Comparison of ENCODE assay signal across 1 cellular context in the genomic region with DNA sequence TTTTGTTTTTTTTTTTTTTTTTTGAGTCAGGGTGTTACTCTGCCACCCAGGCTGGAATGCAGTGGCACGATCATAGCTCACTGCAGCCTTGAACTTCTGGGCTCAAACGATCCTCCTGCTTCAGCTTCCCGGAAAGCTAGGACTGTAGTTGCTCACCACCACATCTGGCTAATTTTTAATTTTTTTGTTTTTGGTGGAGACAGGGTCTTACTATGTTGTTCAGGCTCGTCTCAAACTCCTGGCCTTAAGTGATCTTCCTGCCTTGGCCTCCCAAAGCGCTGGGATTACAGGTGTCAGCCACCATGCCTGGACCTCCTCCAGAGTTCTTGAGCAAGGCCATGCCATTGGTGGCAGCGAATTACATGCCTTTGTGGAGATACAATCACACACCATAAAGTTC.
TF ChIP-seq lines count a peak whose summit lies in the region.

No MANE protein-coding gene starts in this region.

TF ChIP-seq in HepG2, 621 proteins besides CTCF, POLR2A, EP300 and RAD21 (continued from another document and continues in another):
- TF ChIP-seq ZNF235 (CRISPR knock-in tag; IDR thresholded peaks at IDR 0.05; ENCODE audit: borderline replicate concordance) (no peak), ZNF326 (CRISPR knock-in tag; IDR thresholded peaks at IDR 0.05; ENCODE audit: borderline replicate concordance) (no peak), MNT (IDR thresholded peaks at IDR 0.05) (no peak), ZFP62 (CRISPR knock-in tag; IDR thresholded peaks at IDR 0.05) (no peak), ZNF749 (CRISPR knock-in tag; IDR thresholded peaks at IDR 0.05; ENCODE audit: borderline replicate concordance) (no peak), CAMTA2 (CRISPR knock-in tag; IDR thresholded peaks at IDR 0.05; ENCODE audit: borderline replicate concordance) (no peak), HIC2 (CRISPR knock-in tag; IDR thresholded peaks at IDR 0.05; ENCODE audit: low read depth) (peak; percentile 47; the same call in 1 of the 2 replicates), ZNF572 (CRISPR knock-in tag; IDR thresholded peaks at IDR 0.05) (no peak), TAF15 (IDR thresholded peaks at IDR 0.05; ENCODE audit: low read depth, low read length, poor library complexity, severe bottlenecking) (no peak), RXRA (CRISPR knock-in tag; IDR thresholded peaks at IDR 0.05) (peak; percentile 34; the same call in 1 of the 2 replicates), ZFP90 (CRISPR knock-in tag; IDR thresholded peaks at IDR 0.05; ENCODE audit: borderline replicate concordance) (no peak), ZNF468 (CRISPR knock-in tag; IDR thresholded peaks at IDR 0.05) (no peak), BRCA1 (CRISPR knock-in tag; IDR thresholded peaks at IDR 0.05) (no peak), MLXIP (CRISPR knock-in tag; IDR thresholded peaks at IDR 0.05; ENCODE audit: borderline replicate concordance) (no peak), LCORL (IDR thresholded peaks at IDR 0.05) (no peak), LCORL (CRISPR knock-in tag; IDR thresholded peaks at IDR 0.05) (no peak), SP140L (CRISPR knock-in tag; IDR thresholded peaks at IDR 0.05; ENCODE audit: borderline replicate concordance) (no peak), ATF7-NPFF (CRISPR knock-in tag; IDR thresholded peaks at IDR 0.05; ENCODE audit: low read depth) (no peak), ZNF337 (CRISPR knock-in tag; IDR thresholded peaks at IDR 0.05; ENCODE audit: borderline replicate concordance, low read depth) (no peak), THAP7 (CRISPR knock-in tag; IDR thresholded peaks at IDR 0.05) (no peak), ZNF775 (CRISPR knock-in tag; IDR thresholded peaks at IDR 0.05; ENCODE audit: borderline replicate concordance) (no peak), THAP11 (CRISPR knock-in tag; IDR thresholded peaks at IDR 0.05) (no peak), ZBTB21 (CRISPR knock-in tag; IDR thresholded peaks at IDR 0.05) (no peak), ZNF136 (CRISPR knock-in tag; IDR thresholded peaks at IDR 0.05; ENCODE audit: low read depth) (no peak), RFXANK (CRISPR knock-in tag; IDR thresholded peaks at IDR 0.05) (no peak), YY1 (IDR thresholded peaks at IDR 0.05; ENCODE audit: insufficient read depth, insufficient replicate concordance, low read depth, low read length) (no peak), RBFOX2 (IDR thresholded peaks at IDR 0.05; ENCODE audit: low read depth, low read length) (no peak), NR2F6 (IDR thresholded peaks at IDR 0.05) (no peak), NR2F6 (CRISPR knock-in tag; IDR thresholded peaks at IDR 0.05) (no peak), ZNF784 (CRISPR knock-in tag; IDR thresholded peaks at IDR 0.05; ENCODE audit: borderline replicate concordance) (no peak), NCOA2 (CRISPR knock-in tag; IDR thresholded peaks at IDR 0.05) (peak; percentile 53; the same call in 1 of the 2 replicates), ZFP41 (CRISPR knock-in tag; IDR thresholded peaks at IDR 0.05; ENCODE audit: borderline replicate concordance) (no peak), MXI1 (IDR thresholded peaks at IDR 0.05; ENCODE audit: borderline replicate concordance, low read depth, low read length) (no peak), SRSF1 (optimal IDR thresholded peaks at IDR 0.05; ENCODE audit: low read depth, low read length) (no peak), PHF5A (CRISPR knock-in tag; IDR thresholded peaks at IDR 0.05; ENCODE audit: low read depth, unreplicated experiment) (no peak), SETDB1 (CRISPR knock-in tag; IDR thresholded peaks at IDR 0.05; ENCODE audit: borderline replicate concordance) (no peak), PAX8 (CRISPR knock-in tag; IDR thresholded peaks at IDR 0.05; ENCODE audit: borderline replicate concordance) (no peak), MED1 (CRISPR knock-in tag; IDR thresholded peaks at IDR 0.05) (peak; percentile 39; the same call in 1 of the 2 replicates)
- TF ChIP-seq, protein P1, sequence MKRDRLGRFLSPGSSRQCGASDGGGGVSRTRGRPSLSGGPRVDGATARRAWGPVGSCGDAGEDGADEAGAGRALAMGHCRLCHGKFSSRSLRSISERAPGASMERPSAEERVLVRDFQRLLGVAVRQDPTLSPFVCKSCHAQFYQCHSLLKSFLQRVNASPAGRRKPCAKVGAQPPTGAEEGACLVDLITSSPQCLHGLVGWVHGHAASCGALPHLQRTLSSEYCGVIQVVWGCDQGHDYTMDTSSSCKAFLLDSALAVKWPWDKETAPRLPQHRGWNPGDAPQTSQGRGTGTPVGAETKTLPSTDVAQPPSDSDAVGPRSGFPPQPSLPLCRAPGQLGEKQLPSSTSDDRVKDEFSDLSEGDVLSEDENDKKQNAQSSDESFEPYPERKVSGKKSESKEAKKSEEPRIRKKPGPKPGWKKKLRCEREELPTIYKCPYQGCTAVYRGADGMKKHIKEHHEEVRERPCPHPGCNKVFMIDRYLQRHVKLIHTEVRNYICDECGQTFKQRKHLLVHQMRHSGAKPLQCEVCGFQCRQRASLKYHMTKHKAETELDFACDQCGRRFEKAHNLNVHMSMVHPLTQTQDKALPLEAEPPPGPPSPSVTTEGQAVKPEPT (CRISPR knock-in tag; IDR thresholded peaks at IDR 0.05; ENCODE audit: low read depth) = no peak
- TF ChIP-seq, protein P2, sequence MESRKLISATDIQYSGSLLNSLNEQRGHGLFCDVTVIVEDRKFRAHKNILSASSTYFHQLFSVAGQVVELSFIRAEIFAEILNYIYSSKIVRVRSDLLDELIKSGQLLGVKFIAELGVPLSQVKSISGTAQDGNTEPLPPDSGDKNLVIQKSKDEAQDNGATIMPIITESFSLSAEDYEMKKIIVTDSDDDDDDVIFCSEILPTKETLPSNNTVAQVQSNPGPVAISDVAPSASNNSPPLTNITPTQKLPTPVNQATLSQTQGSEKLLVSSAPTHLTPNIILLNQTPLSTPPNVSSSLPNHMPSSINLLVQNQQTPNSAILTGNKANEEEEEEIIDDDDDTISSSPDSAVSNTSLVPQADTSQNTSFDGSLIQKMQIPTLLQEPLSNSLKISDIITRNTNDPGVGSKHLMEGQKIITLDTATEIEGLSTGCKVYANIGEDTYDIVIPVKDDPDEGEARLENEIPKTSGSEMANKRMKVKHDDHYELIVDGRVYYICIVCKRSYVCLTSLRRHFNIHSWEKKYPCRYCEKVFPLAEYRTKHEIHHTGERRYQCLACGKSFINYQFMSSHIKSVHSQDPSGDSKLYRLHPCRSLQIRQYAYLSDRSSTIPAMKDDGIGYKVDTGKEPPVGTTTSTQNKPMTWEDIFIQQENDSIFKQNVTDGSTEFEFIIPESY (CRISPR knock-in tag; IDR thresholded peaks at IDR 0.05) = no peak
- TF ChIP-seq, protein P3, sequence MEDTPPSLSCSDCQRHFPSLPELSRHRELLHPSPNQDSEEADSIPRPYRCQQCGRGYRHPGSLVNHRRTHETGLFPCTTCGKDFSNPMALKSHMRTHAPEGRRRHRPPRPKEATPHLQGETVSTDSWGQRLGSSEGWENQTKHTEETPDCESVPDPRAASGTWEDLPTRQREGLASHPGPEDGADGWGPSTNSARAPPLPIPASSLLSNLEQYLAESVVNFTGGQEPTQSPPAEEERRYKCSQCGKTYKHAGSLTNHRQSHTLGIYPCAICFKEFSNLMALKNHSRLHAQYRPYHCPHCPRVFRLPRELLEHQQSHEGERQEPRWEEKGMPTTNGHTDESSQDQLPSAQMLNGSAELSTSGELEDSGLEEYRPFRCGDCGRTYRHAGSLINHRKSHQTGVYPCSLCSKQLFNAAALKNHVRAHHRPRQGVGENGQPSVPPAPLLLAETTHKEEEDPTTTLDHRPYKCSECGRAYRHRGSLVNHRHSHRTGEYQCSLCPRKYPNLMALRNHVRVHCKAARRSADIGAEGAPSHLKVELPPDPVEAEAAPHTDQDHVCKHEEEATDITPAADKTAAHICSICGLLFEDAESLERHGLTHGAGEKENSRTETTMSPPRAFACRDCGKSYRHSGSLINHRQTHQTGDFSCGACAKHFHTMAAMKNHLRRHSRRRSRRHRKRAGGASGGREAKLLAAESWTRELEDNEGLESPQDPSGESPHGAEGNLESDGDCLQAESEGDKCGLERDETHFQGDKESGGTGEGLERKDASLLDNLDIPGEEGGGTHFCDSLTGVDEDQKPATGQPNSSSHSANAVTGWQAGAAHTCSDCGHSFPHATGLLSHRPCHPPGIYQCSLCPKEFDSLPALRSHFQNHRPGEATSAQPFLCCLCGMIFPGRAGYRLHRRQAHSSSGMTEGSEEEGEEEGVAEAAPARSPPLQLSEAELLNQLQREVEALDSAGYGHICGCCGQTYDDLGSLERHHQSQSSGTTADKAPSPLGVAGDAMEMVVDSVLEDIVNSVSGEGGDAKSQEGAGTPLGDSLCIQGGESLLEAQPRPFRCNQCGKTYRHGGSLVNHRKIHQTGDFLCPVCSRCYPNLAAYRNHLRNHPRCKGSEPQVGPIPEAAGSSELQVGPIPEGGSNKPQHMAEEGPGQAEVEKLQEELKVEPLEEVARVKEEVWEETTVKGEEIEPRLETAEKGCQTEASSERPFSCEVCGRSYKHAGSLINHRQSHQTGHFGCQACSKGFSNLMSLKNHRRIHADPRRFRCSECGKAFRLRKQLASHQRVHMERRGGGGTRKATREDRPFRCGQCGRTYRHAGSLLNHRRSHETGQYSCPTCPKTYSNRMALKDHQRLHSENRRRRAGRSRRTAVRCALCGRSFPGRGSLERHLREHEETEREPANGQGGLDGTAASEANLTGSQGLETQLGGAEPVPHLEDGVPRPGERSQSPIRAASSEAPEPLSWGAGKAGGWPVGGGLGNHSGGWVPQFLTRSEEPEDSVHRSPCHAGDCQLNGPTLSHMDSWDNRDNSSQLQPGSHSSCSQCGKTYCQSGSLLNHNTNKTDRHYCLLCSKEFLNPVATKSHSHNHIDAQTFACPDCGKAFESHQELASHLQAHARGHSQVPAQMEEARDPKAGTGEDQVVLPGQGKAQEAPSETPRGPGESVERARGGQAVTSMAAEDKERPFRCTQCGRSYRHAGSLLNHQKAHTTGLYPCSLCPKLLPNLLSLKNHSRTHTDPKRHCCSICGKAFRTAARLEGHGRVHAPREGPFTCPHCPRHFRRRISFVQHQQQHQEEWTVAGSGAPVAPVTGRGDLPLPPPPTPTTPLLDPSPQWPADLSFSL (CRISPR knock-in tag; IDR thresholded peaks at IDR 0.05) = no peak
- TF ChIP-seq, protein P4, sequence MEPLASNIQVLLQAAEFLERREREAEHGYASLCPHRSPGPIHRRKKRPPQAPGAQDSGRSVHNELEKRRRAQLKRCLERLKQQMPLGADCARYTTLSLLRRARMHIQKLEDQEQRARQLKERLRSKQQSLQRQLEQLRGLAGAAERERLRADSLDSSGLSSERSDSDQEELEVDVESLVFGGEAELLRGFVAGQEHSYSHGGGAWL (CRISPR knock-in tag; IDR thresholded peaks at IDR 0.05) = no peak
